ENCODE assay signal across 8 cellular contexts in genomic region chr20:49508435-49509199, GRCh38. TPM values are rescaled to one million over a fixed set of nuclear protein-coding genes. Genes with fewer than 3 reads are reported as not detected.
DNase-seq lines count a peak whose midpoint lies in the region; ATAC-seq and TF ChIP-seq lines count a peak whose summit lies in the region.

No MANE protein-coding gene starts in this region.

- peak; percentile 34 for DNase-seq in Caki2 (ENCODE audit: low read depth)
- peak; percentile 14 for DNase-seq in HS-27A (ENCODE audit: low read depth)
- DNase-seq in NCI-H82 treated with DMSO at 0.1 percent for 48 hours (lab: John Stamatoyannopoulos, UW; ENCODE audit: unreplicated experiment): peak; percentile 70
- DNase-seq in body of pancreas: peak in 1 of 4 donors; percentile 12
- no peak for DNase-seq in left colon
- DNase-seq in uterus: no peak

- ATAC-seq in body of pancreas (peak; percentile 33), left colon (peak; percentile 34), HG03159 (IDR thresholded peaks at IDR 0.05; ENCODE audit: unreplicated experiment) (no peak), GM19455 (IDR thresholded peaks at IDR 0.05; ENCODE audit: unreplicated experiment) (no peak)

- H3K4me1 ChIP-seq in body of pancreas (no peaks in the 10 kb centered on the region), uterus (peaks cover 4 to 12% of the 10 kb centered on the region in 2 donors)

- TF ChIP-seq POLR2A in body of pancreas (IDR thresholded peaks at IDR 0.05) (no peak), uterus (IDR thresholded peaks at IDR 0.05) (no peak)

- H3K9me3 ChIP-seq in body of pancreas: no peaks in the 10 kb centered on the region
- no peaks in the 10 kb centered on the region for H3K9me3 ChIP-seq in uterus

- intact Hi-C loops in body of pancreas (cut with DNase I) (loop anchor here (10.0 kb wide), 1 partner anchor 174 kb away; no protein-coding TSS in a partner anchor), left colon (cut with DNase I, micrococcal nuclease) (no loop called here), uterus (cut with DNase I; ENCODE audit: low total_unique reads) (no loop called here)

- TF ChIP-seq CTCF in body of pancreas (IDR thresholded peaks at IDR 0.05) (peak in 6 of 7 experiments; percentile 28 to 62 (median 55)), uterus (IDR thresholded peaks at IDR 0.05) (peak; percentile 27 to 66 (median 46))

- WGBS in body of pancreas, 2 donors: 43% methylated on average over 10 to 14 of the region's 14 CpGs

- peaks cover 0 to 3% of the 10 kb centered on the region in 2 donors for H3K27me3 ChIP-seq in body of pancreas
- no peaks in the 10 kb centered on the region for H3K27me3 ChIP-seq in uterus

- H3K36me3 ChIP-seq in body of pancreas (replicated peaks in 1 of 2; ENCODE audit: insufficient read depth in 1 of 2, low read depth in 2 of 2): no peaks in the 10 kb centered on the region
- no peaks in the 10 kb centered on the region for H3K36me3 ChIP-seq in uterus

- H3K27ac ChIP-seq in body of pancreas (no peak overlapping the region), uterus (peak overlapping the region; percentile 73 to 78)

- in situ Hi-C loops in Caki2 (cut with HindIII; ENCODE audit: low pct_unique_long_range_greater_than_20kb, low sequenced_read_pairs): no loop called here

- H3K4me3 ChIP-seq in body of pancreas (no peak overlapping the region), uterus (no peak overlapping the region)

RNA-seq across cellular contexts. Expression of gene KCNB1, which starts 26.1 kb away (rescaled TPM):
- total RNA-seq in Caki2 (2014; rRNA removed; shearing (Covaris generic); ENCODE audit: low replicate concordance): not detected in 2 replicates
- 1 to 10 TPM in 1 of 2 donors, under 1 TPM in 1; 0.52 to 3.3 TPM for total RNA-seq in body of pancreas
- 1 to 10 TPM in 1 of 2 donors, under 1 TPM in 1; 0.24 to 2.0 TPM for total RNA-seq in left colon
- total RNA-seq in uterus: 10 to 100 TPM in 2 of 4 donors, 1 to 10 TPM in 1, under 1 TPM in 1; 0.29 to 32.5 (median 7.0) TPM

RNA-seq across cellular contexts. Expression of gene PTGIS, which starts 59.3 kb away (rescaled TPM):
- not detected in 2 replicates for total RNA-seq in Caki2 (2014; rRNA removed; shearing (Covaris generic); ENCODE audit: low replicate concordance)
- total RNA-seq in body of pancreas (10 to 100 TPM in 1 of 2 donors, 1 to 10 TPM in 1; 9.9 to 10.9 TPM), left colon (10 to 100 TPM in 1 of 2 donors, 1 to 10 TPM in 1; 4.5 to 13.0 TPM), uterus (100 to 1,000 TPM in 3 of 4 donors, 10 to 100 TPM in 1; 64.7 to 460 (median 140) TPM)

Comparison
In these comparisons a context has a peak if more than half of its experiments do, and no peak if none do; other contexts are left out.
1. DNase-seq: peak in Caki2 (single experiment), HS-27A (single experiment) and NCI-H82 treated with DMSO at 0.1 percent for 48 hours (single experiment); none in left colon (0 of 2) and uterus (0 of 2).
2. ATAC-seq: peak in body of pancreas (single experiment) and left colon (single experiment); none in HG03159 (single experiment) and GM19455 (single experiment).
3. H3K27ac ChIP-seq: peak in uterus (2 of 2); none in body of pancreas (0 of 4).
4. RNA of gene PTGIS, which starts 59.3 kb away (total RNA-seq): 64.7 to 460 TPM in uterus; 4.5 to 13.0 TPM in left colon, 9.9 to 10.9 TPM in body of pancreas and not detected in Caki2; every median in the first group is over 4 times any median in the second.